In genomic region chr10:108957681-108958080, GRCh38 we compare ENCODE assay signal across 35 cellular contexts.
DNase-seq lines count a peak whose midpoint lies in the region; ATAC-seq, FAIRE-seq and TF ChIP-seq lines count a peak whose summit lies in the region.
"Had no signal": no experiment of that assay in that cellular context is flagged by ENCODE, and none has a peak within 500 bp of the region (broad histone marks: within the 10 kb centered on the region; RNA-seq: fewer than 3 reads in every experiment).

No MANE protein-coding gene starts in this region.

- H4K20me1 ChIP-seq in neural progenitor cell (ENCODE audit: low read depth) = no peaks in the 10 kb centered on the region

- peaks cover 7% of the 10 kb centered on the region for H3K9me3 Mint-ChIP-seq in neural progenitor cell
- H3K9me3 Mint-ChIP-seq: type B pancreatic cell had no signal

- H3K9me3 ChIP-seq in neural progenitor cell (ENCODE audit: low read depth) = no peaks in the 10 kb centered on the region
- H3K9me3 ChIP-seq: psoas muscle, SJSA1 had no signal

- no peaks in the 10 kb centered on the region for H3K4me1 Mint-ChIP-seq in neural progenitor cell
- H3K4me1 Mint-ChIP-seq: mesothelial cell of epicardium; naive thymus-derived CD8-positive, alpha-beta T cell; stimulated activated effector memory CD8-positive, alpha-beta T cell treated with anti-CD3 and anti-CD28 coated beads, Interleukin-12 subunit alpha, Interleukin-12 subunit beta, amount 100 ng/mL, for 72 hours had no signal

- no peak overlapping the region for H2AFZ ChIP-seq in neural progenitor cell (replicated peaks)

- no peaks in the 10 kb centered on the region for H3K36me3 ChIP-seq in bronchial epithelial cell (ENCODE audit: control insufficient read depth, insufficient read depth, low read length)
- no peaks in the 10 kb centered on the region for H3K36me3 ChIP-seq in neural progenitor cell
- H3K36me3 ChIP-seq: left ventricle myocardium inferior, SJSA1 had no signal

- H3K4me2 ChIP-seq in neural progenitor cell = no peak overlapping the region

- H3K79me2 ChIP-seq in neural progenitor cell (ENCODE audit: low read depth) = no peaks in the 10 kb centered on the region

- no peak overlapping the region for H3K27ac Mint-ChIP-seq in neural progenitor cell
- H3K27ac Mint-ChIP-seq: activated CD8-positive, alpha-beta T cell treated with anti-CD3 and anti-CD28 coated beads, Interleukin-2, amount 10 ng/mL, durations not matched to agents 7 days and 5 days; activated naive CD4-positive, alpha-beta T cell treated with anti-CD3 and anti-CD28 coated beads for 36 hours; CD4-positive, alpha-beta T cell; mesothelial cell of epicardium; naive thymus-derived CD8-positive, alpha-beta T cell; stimulated activated effector memory CD8-positive, alpha-beta T cell treated with anti-CD3 and anti-CD28 coated beads, Interleukin-12 subunit alpha, Interleukin-12 subunit beta, amount 100 ng/mL, for 72 hours; type B pancreatic cell had no signal

- no peak overlapping the region for H3K4me3 Mint-ChIP-seq in neural progenitor cell
- H3K4me3 Mint-ChIP-seq: activated CD8-positive, alpha-beta T cell treated with anti-CD3 and anti-CD28 coated beads, Interleukin-2, amount 10 ng/mL, durations not matched to agents 7 days and 5 days; activated naive CD4-positive, alpha-beta T cell treated with anti-CD3 and anti-CD28 coated beads for 36 hours; CD4-positive, alpha-beta T cell; mesothelial cell of epicardium; naive thymus-derived CD8-positive, alpha-beta T cell; stimulated activated effector memory CD8-positive, alpha-beta T cell treated with anti-CD3 and anti-CD28 coated beads, Interleukin-12 subunit alpha, Interleukin-12 subunit beta, amount 100 ng/mL, for 72 hours; type B pancreatic cell had no signal

- ATAC-seq in HG02623 (IDR thresholded peaks at IDR 0.05; ENCODE audit: unreplicated experiment) = no peak
- ATAC-seq: activated CD8-positive, alpha-beta T cell treated with anti-CD3 and anti-CD28 coated beads, Interleukin-2, amount 10 ng/mL, durations not matched to agents 7 days and 5 days; foreskin keratinocyte; HCT116; naive thymus-derived CD8-positive, alpha-beta T cell; psoas muscle; stimulated activated effector memory CD8-positive, alpha-beta T cell treated with anti-CD3 and anti-CD28 coated beads, Interleukin-12 subunit alpha, Interleukin-12 subunit beta, amount 100 ng/mL, for 72 hours had no signal

- H3K27ac ChIP-seq in neural progenitor cell = no peak overlapping the region
- H3K27ac ChIP-seq: foreskin keratinocyte, left ventricle myocardium inferior, psoas muscle, RWPE1, SJSA1 had no signal

- H3K27me3 ChIP-seq in bronchial epithelial cell (ENCODE audit: control insufficient read depth, insufficient read depth, low read length) (no peaks in the 10 kb centered on the region), neural progenitor cell (no peaks in the 10 kb centered on the region)
- H3K27me3 ChIP-seq: foreskin keratinocyte, SJSA1 had no signal

- TF ChIP-seq CTCF in AG10803 (conservative IDR thresholded peaks at IDR 0.05; ENCODE audit: low read length) (no peak), bronchial epithelial cell (IDR thresholded peaks at IDR 0.05; ENCODE audit: insufficient read depth, low read length, severe bottlenecking) (no peak), neural progenitor cell (IDR thresholded peaks at IDR 0.05) (no peak)

- peaks cover 2% of the 10 kb centered on the region for H3K27me3 Mint-ChIP-seq in neural progenitor cell (ENCODE audit: insufficient read depth, low read depth)
- H3K27me3 Mint-ChIP-seq: CD4-positive, alpha-beta T cell; naive thymus-derived CD8-positive, alpha-beta T cell had no signal

- no peak overlapping the region for H3K9ac ChIP-seq in neural progenitor cell

- FAIRE-seq in bronchial epithelial cell (lab: Jason Lieb, UNC) = peak; percentile 28
- FAIRE-seq: A204.1, colon, endothelial cell of umbilical vein, GM12891 had no signal

- no peaks in the 10 kb centered on the region for H3F3A ChIP-seq in neural progenitor cell (ENCODE audit: low read depth)

- DNase-seq in AG10803 (ENCODE audit: low read depth) (peak; percentile 52), HCEC 1CT (peak; percentile 25), bronchial epithelial cell (ENCODE audit: low read depth) (no peak), neural progenitor cell (ENCODE audit: low spot score) (peak; percentile 17), DMS53 (lab: John Stamatoyannopoulos, UW) (no peak), cerebellar cortex (ENCODE audit: low spot score) (no peak), NCI-H2227 (lab: John Stamatoyannopoulos, UW; ENCODE audit: unreplicated experiment) (no peak)
- DNase-seq: activated CD4-positive, alpha-beta T cell treated with anti-CD3 and anti-CD28 coated beads for 4 hours; activated CD8-positive, alpha-beta T cell treated with anti-CD3 and anti-CD28 coated beads, Interleukin-2, amount 10 ng/mL, durations not matched to agents 7 days and 5 days; activated naive CD4-positive, alpha-beta T cell treated with anti-CD3 and anti-CD28 coated beads for 36 hours; amniotic stem cell; CD4-positive, alpha-beta T cell; foreskin keratinocyte; head of caudate nucleus; IMR-90; islet precursor cell; left ventricle myocardium inferior; naive thymus-derived CD8-positive, alpha-beta T cell; NCI-H1092; NCI-H187; NCI-H510A; nucleus accumbens; psoas muscle; T-helper 9 cell had no signal

- no peaks in the 10 kb centered on the region for H3K4me1 ChIP-seq in neural progenitor cell
- H3K4me1 ChIP-seq: foreskin keratinocyte, left ventricle myocardium inferior, psoas muscle, SJSA1 had no signal

- H3K4me3 ChIP-seq in AG10803 (ENCODE audit: low read length) (no peak overlapping the region), bronchial epithelial cell (ENCODE audit: low read depth, low read length) (no peak overlapping the region), neural progenitor cell (no peak overlapping the region)
- H3K4me3 ChIP-seq: left ventricle myocardium inferior, psoas muscle, SJSA1 had no signal

- no peaks in the 10 kb centered on the region for H3K36me3 Mint-ChIP-seq in neural progenitor cell
- H3K36me3 Mint-ChIP-seq: mesothelial cell of epicardium; naive thymus-derived CD8-positive, alpha-beta T cell; stimulated activated effector memory CD8-positive, alpha-beta T cell treated with anti-CD3 and anti-CD28 coated beads, Interleukin-12 subunit alpha, Interleukin-12 subunit beta, amount 100 ng/mL, for 72 hours; type B pancreatic cell had no signal

Comparison
In these comparisons a context has a peak if more than half of its experiments do, and no peak if none do; other contexts are left out.
1. DNase-seq: peak in AG10803 (single experiment), HCEC 1CT (single experiment) and neural progenitor cell (single experiment); none in bronchial epithelial cell (single experiment), DMS53 (single experiment), cerebellar cortex (single experiment) and NCI-H2227 (single experiment).